Comparison of ENCODE assay signal across 14 cellular contexts in genomic region chr3:149472393-149472792, GRCh38. TPM values are rescaled to one million over a fixed set of nuclear protein-coding genes. Genes with fewer than 3 reads are reported as not detected.
DNase-seq lines count a peak whose midpoint lies in the region; ATAC-seq and TF ChIP-seq lines count a peak whose summit lies in the region.
"Had no signal": no experiment of that assay in that cellular context is flagged by ENCODE, and none has a peak within 500 bp of the region (broad histone marks: within the 10 kb centered on the region; RNA-seq: fewer than 3 reads in every experiment).

No MANE protein-coding gene starts in this region.

- DNase-seq in Calu3 (no peak), NCI-H510A (lab: John Stamatoyannopoulos, UW) (peak; percentile 14), fibroblast of lung (ENCODE audit: low read depth in 2 of 2) (peak; percentile 38 to 76), renal cortical epithelial cell (ENCODE audit: low read depth) (peak; percentile 84), G401 (ENCODE audit: low spot score) (no peak)
- DNase-seq in CD8-positive, alpha-beta memory T cell = no peak
- DNase-seq: activated naive CD4-positive, alpha-beta T cell treated with anti-CD3 and anti-CD28 coated beads, Interleukin-2, amount 50 U/mL, for 16 hours; SW 1271 had no signal

- H2AFZ ChIP-seq in fibroblast of lung (ENCODE audit: low read length) = no peak overlapping the region
- H2AFZ ChIP-seq: parathyroid adenoma had no signal

- H3K9me3 Mint-ChIP-seq in Calu3 (ENCODE audit: low read depth, unreplicated experiment) = no peaks in the 10 kb centered on the region
- no peaks in the 10 kb centered on the region for H3K9me3 Mint-ChIP-seq in CD8-positive, alpha-beta memory T cell
- H3K9me3 Mint-ChIP-seq: central memory CD8-positive, alpha-beta T cell; WTC11 had no signal

- H3K4me1 ChIP-seq in fibroblast of lung (ENCODE audit: control insufficient read depth, extremely low read depth, insufficient read depth, low read length) = peaks cover 25% of the 10 kb centered on the region
- H3K4me1 ChIP-seq in CD8-positive, alpha-beta memory T cell (ENCODE audit: insufficient read depth, low read length) = no peaks in the 10 kb centered on the region
- H3K4me1 ChIP-seq: parathyroid adenoma had no signal

- intact Hi-C loops in Calu3 (cut with micrococcal nuclease; ENCODE audit: unreplicated experiment) = loop anchor here (2.0 kb wide), 1 partner anchor 30 kb away; no protein-coding TSS in a partner anchor

- in situ Hi-C loops in G401 (cut with HindIII; ENCODE audit: low sequenced_read_pairs) = no loop called here

- no peaks in the 10 kb centered on the region for H3K27me3 ChIP-seq in fibroblast of lung (ENCODE audit: control insufficient read depth, insufficient read depth, low read length)
- no peaks in the 10 kb centered on the region for H3K27me3 ChIP-seq in CD8-positive, alpha-beta memory T cell (ENCODE audit: insufficient read depth, low read length, poor library complexity, severe bottlenecking)
- H3K27me3 ChIP-seq: BLaER1 treated with 17β-estradiol and CSF1 and Interleukin-3, amounts not matched to agents 10 nM and 100 nM had no signal

- H3K79me2 ChIP-seq in fibroblast of lung (ENCODE audit: control insufficient read depth, insufficient read depth, low read length) = no peaks in the 10 kb centered on the region
- H3K79me2 ChIP-seq: parathyroid adenoma had no signal

- H3K36me3 ChIP-seq in fibroblast of lung (ENCODE audit: control insufficient read depth, insufficient read depth, low read length) = no peaks in the 10 kb centered on the region
- no peaks in the 10 kb centered on the region for H3K36me3 ChIP-seq in CD8-positive, alpha-beta memory T cell (ENCODE audit: insufficient read depth, low read length)
- H3K36me3 ChIP-seq: BLaER1 treated with 17β-estradiol and CSF1 and Interleukin-3, amounts not matched to agents 10 nM and 100 nM had no signal

- H4K20me1 ChIP-seq in fibroblast of lung (ENCODE audit: control insufficient read depth, extremely low read depth, insufficient read depth, low read length) = no peaks in the 10 kb centered on the region
- H4K20me1 ChIP-seq: BLaER1 treated with 17β-estradiol and CSF1 and Interleukin-3, amounts not matched to agents 10 nM and 100 nM had no signal

- CTCF ChIA-PET in Calu3 (lab: Charles Lee) = interaction anchor here (0.6 to 6.0 kb wide), 3 partner anchors 8 to 84 kb away, joined by 3 to 44 read pairs (median 3); no protein-coding TSS in a partner anchor
- CTCF ChIA-PET in CD8-positive, alpha-beta memory T cell (lab: Charles Lee) = no interaction called here

- H3K9ac ChIP-seq in fibroblast of lung (ENCODE audit: insufficient read depth, low read length) = no peak overlapping the region
- H3K9ac ChIP-seq: BLaER1 treated with 17β-estradiol and CSF1 and Interleukin-3, amounts not matched to agents 10 nM and 100 nM; parathyroid adenoma had no signal

- peaks cover 57% of the 10 kb centered on the region for H3K36me3 Mint-ChIP-seq in Calu3 (ENCODE audit: insufficient read depth, unreplicated experiment)
- no peaks in the 10 kb centered on the region for H3K36me3 Mint-ChIP-seq in CD8-positive, alpha-beta memory T cell
- H3K36me3 Mint-ChIP-seq: WTC11 had no signal

- peaks cover 93% of the 10 kb centered on the region for H3K4me1 Mint-ChIP-seq in Calu3 (ENCODE audit: low read depth, unreplicated experiment)
- no peaks in the 10 kb centered on the region for H3K4me1 Mint-ChIP-seq in CD8-positive, alpha-beta memory T cell
- H3K4me1 Mint-ChIP-seq: central memory CD8-positive, alpha-beta T cell had no signal

- no peaks in the 10 kb centered on the region for H3K9me3 ChIP-seq in fibroblast of lung (ENCODE audit: control insufficient read depth, insufficient read depth, low read depth, low read length)
- no peaks in the 10 kb centered on the region for H3K9me3 ChIP-seq in CD8-positive, alpha-beta memory T cell (ENCODE audit: low read length)
- H3K9me3 ChIP-seq: BLaER1 treated with 17β-estradiol and CSF1 and Interleukin-3, amounts not matched to agents 10 nM and 100 nM had no signal

- ATAC-seq in GM21515 (IDR thresholded peaks at IDR 0.05; ENCODE audit: unreplicated experiment) (no peak), GM21737 (IDR thresholded peaks at IDR 0.05; ENCODE audit: unreplicated experiment) (no peak)
- ATAC-seq: WTC11 had no signal

- peak overlapping the region; percentile 19 for H3K4me3 Mint-ChIP-seq in Calu3 (ENCODE audit: low read depth, unreplicated experiment)
- H3K4me3 Mint-ChIP-seq in CD8-positive, alpha-beta memory T cell = no peak overlapping the region
- H3K4me3 Mint-ChIP-seq: central memory CD8-positive, alpha-beta T cell; WTC11 had no signal

- no peak overlapping the region for H3K27ac ChIP-seq in fibroblast of lung (ENCODE audit: insufficient read depth, low read length)
- no peak overlapping the region for H3K27ac ChIP-seq in CD8-positive, alpha-beta memory T cell (ENCODE audit: low read depth, low read length)
- H3K27ac ChIP-seq: BLaER1 treated with 17β-estradiol and CSF1 and Interleukin-3, amounts not matched to agents 10 nM and 100 nM; parathyroid adenoma had no signal

- no peak for TF ChIP-seq CTCF in Calu3 (IDR thresholded peaks at IDR 0.05; ENCODE audit: unreplicated experiment)
- TF ChIP-seq CTCF in fibroblast of lung (conservative IDR thresholded peaks at IDR 0.05 in 1 of 2, IDR thresholded peaks at IDR 0.05 in 1 of 2; ENCODE audit: low read depth in 1 of 2, low read length in 2 of 2) = no peak

- BruUV-seq in Calu3 (replicated peaks; lab: Mats Ljungman, UMichigan) = no TSS peak

- peak overlapping the region; percentile 99 for H3K27ac Mint-ChIP-seq in Calu3 (ENCODE audit: unreplicated experiment)
- H3K27ac Mint-ChIP-seq in CD8-positive, alpha-beta memory T cell = no peak overlapping the region
- H3K27ac Mint-ChIP-seq: WTC11 had no signal

- no peak overlapping the region for H3K4me2 ChIP-seq in fibroblast of lung (ENCODE audit: extremely low read depth, insufficient read depth, low read length)
- H3K4me2 ChIP-seq: BLaER1 treated with 17β-estradiol and CSF1 and Interleukin-3, amounts not matched to agents 10 nM and 100 nM had no signal

- POLR2A ChIA-PET in CD8-positive, alpha-beta memory T cell (lab: Charles Lee) = no interaction called here

- H3K27me3 Mint-ChIP-seq in Calu3 (ENCODE audit: unreplicated experiment) = no peaks in the 10 kb centered on the region
- peaks cover 6 to 7% of the 10 kb centered on the region in 2 donors for H3K27me3 Mint-ChIP-seq in CD8-positive, alpha-beta memory T cell

- no peak overlapping the region for H3K4me3 ChIP-seq in fibroblast of lung (replicated peaks in 1 of 4; ENCODE audit: control extremely low read depth in 1 of 4, insufficient read depth in 1 of 4, low read depth in 3 of 4, low read length in 4 of 4)
- no peak overlapping the region for H3K4me3 ChIP-seq in CD8-positive, alpha-beta memory T cell (ENCODE audit: low read length)
- H3K4me3 ChIP-seq: BLaER1 treated with 17β-estradiol and CSF1 and Interleukin-3, amounts not matched to agents 10 nM and 100 nM had no signal

RNA-seq across cellular contexts. Expression of gene TM4SF4, which starts 2.1 kb away (rescaled TPM):
- 257 and 881 TPM in 2 replicates for total RNA-seq in Calu3 (2022)
- total RNA-seq in fibroblast of lung = 0.26 and 1.7 TPM in 2 replicates
- 0.98 and 1.7 TPM in 2 replicates for polyA plus RNA-seq in fibroblast of lung
- polyA plus RNA-seq in fibroblast of lung (2012) = 0.82 and 1.6 TPM in 2 replicates
- not detected in 2 replicates for polyA minus RNA-seq in fibroblast of lung (ENCODE audit: low replicate concordance)
- 0.87 and 1.3 TPM in 2 replicates for total RNA-seq in renal cortical epithelial cell
- not detected for total RNA-seq in CD8-positive, alpha-beta memory T cell
- polyA plus RNA-seq in CD8-positive, alpha-beta memory T cell = not detected
- total RNA-seq in G401 (2014; rRNA removed; shearing (Covaris generic)) = not detected in 2 replicates

Comparison
In these comparisons a context has a peak if more than half of its experiments do, and no peak if none do; other contexts are left out.
1. DNase-seq: peak in NCI-H510A (single experiment), fibroblast of lung (2 of 2) and renal cortical epithelial cell (single experiment); none in Calu3 (single experiment), CD8-positive, alpha-beta memory T cell (0 of 5) and G401 (single experiment).
2. RNA of gene TM4SF4, which starts 2.1 kb away (total RNA-seq): 257 to 881 TPM in Calu3; 0.26 to 1.7 TPM in fibroblast of lung, 0.87 to 1.3 TPM in renal cortical epithelial cell, not detected in CD8-positive, alpha-beta memory T cell and not detected in G401; every median in the first group is over 10 times any median in the second.